ENCODE assay signal across 8 cellular contexts in the genomic region with DNA sequence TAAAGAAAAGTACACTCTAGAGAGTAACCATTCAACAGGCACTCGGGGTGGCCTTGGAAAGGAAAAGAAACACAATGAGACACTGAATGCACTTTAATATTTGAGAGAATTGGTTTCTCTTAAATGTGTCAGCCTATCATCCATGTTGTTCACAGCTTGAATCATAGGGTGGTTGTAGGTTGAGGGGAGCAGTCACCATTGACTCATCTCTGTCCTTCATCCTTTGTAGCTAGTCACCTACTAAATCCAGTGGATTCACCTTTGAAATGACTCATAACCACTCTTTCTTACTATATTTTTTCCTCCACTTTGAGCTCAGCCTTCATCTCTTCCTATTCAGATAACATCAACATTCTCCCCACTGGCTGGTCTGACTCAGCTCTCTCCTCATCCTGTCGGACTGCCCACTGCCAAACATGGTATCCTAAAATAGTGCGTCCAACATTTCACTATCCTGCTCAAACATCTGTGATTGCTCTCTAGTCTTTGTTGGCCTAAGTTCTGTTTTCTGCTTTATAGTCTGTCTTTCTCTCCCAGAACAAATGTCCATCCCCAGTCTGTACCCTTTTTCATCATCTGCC.
DNase-seq lines count a peak whose midpoint lies in the region; ATAC-seq, FAIRE-seq and TF ChIP-seq lines count a peak whose summit lies in the region.

No MANE protein-coding gene starts in this region.

- H3K36me3 Mint-ChIP-seq in activated CD4-positive, alpha-beta memory T cell treated with anti-CD3 and anti-CD28 coated beads for 36 hours = peaks cover 5% of the 10 kb centered on the region

- H3K4me2 ChIP-seq in hepatocyte = no peak overlapping the region

- peak; percentile 83 for DNase-seq in AG08395 (ENCODE audit: low spot score)
- DNase-seq in activated CD4-positive, alpha-beta memory T cell treated with anti-CD3 and anti-CD28 coated beads for 36 hours = peak; percentile 73
- DNase-seq in hepatocyte (ENCODE audit: low spot score) = peak; percentile 23
- no peak for DNase-seq in left colon
- DNase-seq in D721Med (ENCODE audit: insufficient read length, low spot score) = no peak

- TF ChIP-seq POLR2A in gastroesophageal sphincter (IDR thresholded peaks at IDR 0.05) = no peak

- no peak for FAIRE-seq in D721Med (lab: Jason Lieb, UNC)

- TF ChIP-seq CTCF in hepatocyte (IDR thresholded peaks at IDR 0.05; ENCODE audit: poor library complexity) (no peak), gastroesophageal sphincter (IDR thresholded peaks at IDR 0.05) (no peak), D721Med (IDR thresholded peaks at IDR 0.05; ENCODE audit: insufficient read depth, missing control alignments) (no peak)

- H3K27me3 ChIP-seq in hepatocyte = no peaks in the 10 kb centered on the region
- H3K27me3 ChIP-seq in gastroesophageal sphincter = no peaks in the 10 kb centered on the region

- H3K4me3 ChIP-seq in hepatocyte = no peak overlapping the region
- no peak overlapping the region for H3K4me3 ChIP-seq in gastroesophageal sphincter

- peaks cover 18% of the 10 kb centered on the region for H3K4me1 Mint-ChIP-seq in activated CD4-positive, alpha-beta memory T cell treated with anti-CD3 and anti-CD28 coated beads for 36 hours (ENCODE audit: low read depth)

- POLR2A ChIA-PET in activated CD4-positive, alpha-beta memory T cell treated with anti-CD3 and anti-CD28 coated beads for 36 hours (lab: Charles Lee) = interaction anchor here (0.6 to 1.5 kb wide), 4 partner anchors 25 to 74 kb away, joined by 3 to 12 read pairs (median 4); no protein-coding TSS in a partner anchor

- peak overlapping the region; percentile 1 for H3K27ac Mint-ChIP-seq in activated CD4-positive, alpha-beta memory T cell treated with anti-CD3 and anti-CD28 coated beads for 36 hours

- H3K9me3 ChIP-seq in hepatocyte (ENCODE audit: low read depth) (no peaks in the 10 kb centered on the region), gastroesophageal sphincter (no peaks in the 10 kb centered on the region)

- peaks cover 4% of the 10 kb centered on the region for H3K9me3 Mint-ChIP-seq in activated CD4-positive, alpha-beta memory T cell treated with anti-CD3 and anti-CD28 coated beads for 36 hours

- H2AFZ ChIP-seq in hepatocyte = no peak overlapping the region

- no peaks in the 10 kb centered on the region for H3K36me3 ChIP-seq in hepatocyte (replicated peaks; ENCODE audit: insufficient read depth, low read depth)
- H3K36me3 ChIP-seq in gastroesophageal sphincter = no peaks in the 10 kb centered on the region

- no peaks in the 10 kb centered on the region for H3K79me2 ChIP-seq in hepatocyte

- no peaks in the 10 kb centered on the region for H3K9me2 ChIP-seq in hepatocyte (replicated peaks; ENCODE audit: insufficient read depth)

- no peak for TF ChIP-seq EP300 in gastroesophageal sphincter (IDR thresholded peaks at IDR 0.05)

- no peak overlapping the region for H3K4me3 Mint-ChIP-seq in activated CD4-positive, alpha-beta memory T cell treated with anti-CD3 and anti-CD28 coated beads for 36 hours

- ATAC-seq in HG02938 (IDR thresholded peaks at IDR 0.05; ENCODE audit: unreplicated experiment) (peak; percentile 73), left colon (no peak), HG02571 (IDR thresholded peaks at IDR 0.05; ENCODE audit: unreplicated experiment) (no peak), gastroesophageal sphincter (no peak)

- no peaks in the 10 kb centered on the region for H4K20me1 ChIP-seq in hepatocyte (ENCODE audit: insufficient read depth, poor library complexity, severe bottlenecking)

- no peaks in the 10 kb centered on the region for H3K4me1 ChIP-seq in hepatocyte (ENCODE audit: insufficient read depth)
- H3K4me1 ChIP-seq in gastroesophageal sphincter = no peaks in the 10 kb centered on the region

- 57% methylated on average over 3 of the region's 3 CpGs for WGBS in hepatocyte (ENCODE audit: low lambda C conversion rate, missing lambda C conversion rate)
- WGBS in gastroesophageal sphincter (ENCODE audit: low coverage in 1 of 2), 2 donors = 19 to 24% methylated on average over 3 of the region's 3 CpGs

- H3K27ac ChIP-seq in hepatocyte (no peak overlapping the region), gastroesophageal sphincter (peak overlapping the region in 1 of 4 donors; percentile 3)

- CTCF ChIA-PET in activated CD4-positive, alpha-beta memory T cell treated with anti-CD3 and anti-CD28 coated beads for 36 hours (lab: Charles Lee) = interaction anchor here (0.9 to 1.1 kb wide), 2 partner anchors 9 to 143 kb away, joined by 3 read pairs; no protein-coding TSS in a partner anchor

- intact Hi-C loops in activated CD4-positive, alpha-beta memory T cell treated with anti-CD3 and anti-CD28 coated beads for 36 hours (cut with micrococcal nuclease) = loop anchor here (1.0 to 10.0 kb wide), 7 partner anchors 28 to 1037 kb away; no protein-coding TSS in a partner anchor
- intact Hi-C loops in left colon (cut with DNase I, micrococcal nuclease) = no loop called here

- no peaks in the 10 kb centered on the region for H3K27me3 Mint-ChIP-seq in activated CD4-positive, alpha-beta memory T cell treated with anti-CD3 and anti-CD28 coated beads for 36 hours

Comparison
In these comparisons a context has a peak if more than half of its experiments do, and no peak if none do; other contexts are left out.
1. DNase-seq: peak in AG08395 (single experiment), activated CD4-positive, alpha-beta memory T cell treated with anti-CD3 and anti-CD28 coated beads for 36 hours (single experiment) and hepatocyte (single experiment); none in left colon (0 of 2) and D721Med (single experiment).